8 cellular contexts compared by ENCODE assay signal in genomic region chr15:24954783-24955548, GRCh38. TPM values are rescaled to one million over a fixed set of nuclear protein-coding genes. Genes with fewer than 3 reads are reported as not detected.
DNase-seq lines count a peak whose midpoint lies in the region; ATAC-seq and TF ChIP-seq lines count a peak whose summit lies in the region.

Gene SNRPN (plus strand): TSS chr15:24954987. CDS start chr15:24974454, 19,467 bp downstream.
Gene SNURF (plus strand): TSS chr15:24954987. CDS start chr15:24955049, 62 bp downstream.

- H2BK120ac ChIP-seq in trophoblast cell (ENCODE audit: insufficient read depth, low read length, poor library complexity) = peak within 1 kb of the TSS; percentile 46

- TF ChIP-seq EP300 in tibial nerve (IDR thresholded peaks at IDR 0.05) = peak in 1 of 2 donors; percentile 85

- no peaks in the 10 kb centered on the region for H3K27me3 ChIP-seq in heart left ventricle
- H3K27me3 ChIP-seq in trophoblast cell (ENCODE audit: insufficient read depth, low read length) = no peaks in the 10 kb centered on the region
- H3K27me3 ChIP-seq in tibial nerve = no peaks in the 10 kb centered on the region

- ATAC-seq in GM18868 (IDR thresholded peaks at IDR 0.05; ENCODE audit: unreplicated experiment) = peak; percentile 54
- peak; percentile 74 for ATAC-seq in HG03565 (IDR thresholded peaks at IDR 0.05; ENCODE audit: unreplicated experiment)
- ATAC-seq in SK-N-SH treated with all-trans-retinoic acid at 6 μM for 48 hours = peak; percentile 77
- ATAC-seq in heart left ventricle = peak; percentile 60 to 79 (median 78)

- H3K18ac ChIP-seq in trophoblast cell (ENCODE audit: low read length) = peak within 1 kb of the TSS; percentile 3

- H3K27ac ChIP-seq in heart left ventricle = peak within 1 kb of the TSS; percentile 78 to 96 (median 89)
- H3K27ac ChIP-seq in trophoblast cell (ENCODE audit: low read depth, low read length) = peak within 1 kb of the TSS; percentile 85
- H3K27ac ChIP-seq in tibial nerve = peak within 1 kb of the TSS; percentile 70 to 96 (median 88)

- TF ChIP-seq CTCF in AG04449 (IDR thresholded peaks at IDR 0.05; ENCODE audit: insufficient read depth, low read length, missing control alignments) (no peak), heart left ventricle (IDR thresholded peaks at IDR 0.05) (no peak), tibial nerve (IDR thresholded peaks at IDR 0.05) (no peak)

- peak within 1 kb of the TSS; percentile 49 for H4K8ac ChIP-seq in trophoblast cell (ENCODE audit: low read depth, low read length)

- H4K91ac ChIP-seq in trophoblast cell (ENCODE audit: low read depth, low read length) = peak within 1 kb of the TSS; percentile 49

- no peak within 1 kb of the TSS for H2BK12ac ChIP-seq in trophoblast cell (ENCODE audit: low read length)

- peak within 1 kb of the TSS; percentile 63 for H3K4me2 ChIP-seq in trophoblast cell (ENCODE audit: low read length)

- peak within 1 kb of the TSS; percentile 34 for H2BK5ac ChIP-seq in trophoblast cell (ENCODE audit: low read depth, low read length, poor library complexity)

- no peak within 1 kb of the TSS for H2AFZ ChIP-seq in trophoblast cell (ENCODE audit: insufficient read depth, low read length, poor library complexity)

- H3K36me3 ChIP-seq in heart left ventricle (no peaks in the 10 kb centered on the region), trophoblast cell (ENCODE audit: control insufficient read depth in 1 of 2, insufficient read depth in 2 of 2, low read length in 2 of 2) (peaks cover 0 to 2% of the 10 kb centered on the region in 2 experiments), tibial nerve (no peaks in the 10 kb centered on the region)

- peak; percentile 17 for DNase-seq in AG04449 (ENCODE audit: low read depth, low spot score)
- DNase-seq in activated naive CD8-positive, alpha-beta T cell treated with anti-CD3 and anti-CD28 coated beads, Interleukin-2, amount 50 U/mL, for 16 hours (ENCODE audit: low read depth, low spot score) = peak; percentile 11
- peak; percentile 74 to 90 (median 87) for DNase-seq in heart left ventricle
- peak in 1 of 2 donors; percentile 12 for DNase-seq in trophoblast cell
- peak; percentile 41 to 43 for DNase-seq in tibial nerve (ENCODE audit: low spot score in 2 of 2)

- H3K4me1 ChIP-seq in heart left ventricle (peaks cover 0 to 5% (median 0%) of the 10 kb centered on the region in 12 donors), trophoblast cell (ENCODE audit: control insufficient read depth in 1 of 2, insufficient read depth in 2 of 2, low read length in 2 of 2) (peaks cover 0 to 3% of the 10 kb centered on the region in 2 experiments), tibial nerve (no peaks in the 10 kb centered on the region)

- WGBS in heart left ventricle, 4 donors = 46 to 55% (median 48%) methylated on average over 35 to 48 of the region's 48 CpGs
- 100% methylated on average over 3 of the region's 48 CpGs for WGBS in trophoblast cell (ENCODE audit: extremely low coverage, insufficient coverage, insufficient read length)
- 52 to 58% methylated on average over 45 to 48 of the region's 48 CpGs for WGBS in tibial nerve, 2 donors

- POLR2A ChIA-PET in AG04449 (lab: Yijun Ruan, JAX) = no interaction called here

- peaks cover 10% of the 10 kb centered on the region for H3K79me2 ChIP-seq in trophoblast cell (ENCODE audit: control insufficient read depth, insufficient read depth, low read length, poor library complexity)

- H3K9me3 ChIP-seq in heart left ventricle (peaks cover 0 to 9% (median 0%) of the 10 kb centered on the region in 12 donors), trophoblast cell (ENCODE audit: insufficient read depth, low read depth, low read length) (peaks cover 15% of the 10 kb centered on the region), tibial nerve (peaks cover 0 to 17% (median 0%) of the 10 kb centered on the region in 4 donors)

- H2AK5ac ChIP-seq in trophoblast cell (ENCODE audit: low read length) = no peak within 1 kb of the TSS

- peak within 1 kb of the TSS; percentile 76 for H3K4ac ChIP-seq in trophoblast cell (ENCODE audit: low read depth, low read length)

- H3K4me3 ChIP-seq in AG04449 (ENCODE audit: low read depth, low read length) = peak within 1 kb of the TSS; percentile 78
- peak within 1 kb of the TSS; percentile 34 to 97 (median 74) for H3K4me3 ChIP-seq in heart left ventricle
- H3K4me3 ChIP-seq in trophoblast cell (ENCODE audit: low read depth, low read length) = peak within 1 kb of the TSS; percentile 93
- H3K4me3 ChIP-seq in tibial nerve = peak within 1 kb of the TSS; percentile 55 to 78 (median 67)

- CTCF ChIA-PET in AG04449 (lab: Yijun Ruan, JAX) = no interaction called here

- peak within 1 kb of the TSS; percentile 72 for H3K14ac ChIP-seq in trophoblast cell (ENCODE audit: low read length)

- peak within 1 kb of the TSS; percentile 55 for H4K12ac ChIP-seq in trophoblast cell (ENCODE audit: low read depth, low read length)

- H3K23ac ChIP-seq in trophoblast cell (ENCODE audit: low read length) = no peak within 1 kb of the TSS

- intact Hi-C loops in heart left ventricle (cut with DNase I) = no loop called here

- peak within 1 kb of the TSS; percentile 94 for H3K9ac ChIP-seq in trophoblast cell (ENCODE audit: low read length)

- peak; percentile 12 to 74 for TF ChIP-seq POLR2A in heart left ventricle (IDR thresholded peaks at IDR 0.05)
- TF ChIP-seq POLR2A in tibial nerve (IDR thresholded peaks at IDR 0.05) = peak; percentile 18 to 61

- H3K79me1 ChIP-seq in trophoblast cell (ENCODE audit: low read length) = peaks cover 12% of the 10 kb centered on the region

TF ChIP-seq in SK-N-SH treated with all-trans-retinoic acid at 6 μM for 48 hours, 23 proteins besides CTCF, POLR2A, EP300 and RAD21 (continues in another document):
- TF ChIP-seq ZFP3 (CRISPR knock-in tag; IDR thresholded peaks at IDR 0.05) (no peak), ISL1 (CRISPR knock-in tag; IDR thresholded peaks at IDR 0.05) (no peak), CREB5 (CRISPR knock-in tag; IDR thresholded peaks at IDR 0.05; ENCODE audit: low read depth) (no peak), CSRNP3 (CRISPR knock-in tag; IDR thresholded peaks at IDR 0.05) (no peak), PATZ1 (CRISPR knock-in tag; IDR thresholded peaks at IDR 0.05; ENCODE audit: borderline replicate concordance) (no peak), ZC3H10 (CRISPR knock-in tag; IDR thresholded peaks at IDR 0.05) (no peak), BACH2 (CRISPR knock-in tag; IDR thresholded peaks at IDR 0.05; ENCODE audit: borderline replicate concordance) (no peak), ZNF565 (CRISPR knock-in tag; conservative IDR thresholded peaks at IDR 0.05; ENCODE audit: low read depth) (no peak), TOX (CRISPR knock-in tag; IDR thresholded peaks at IDR 0.05; ENCODE audit: borderline replicate concordance) (no peak)

RNA-seq across cellular contexts. Expression of gene SNRPN, which starts in this region (rescaled TPM):
- 100 to 1,000 TPM; 228 to 550 (median 422) TPM for total RNA-seq in heart left ventricle
- polyA plus RNA-seq in heart left ventricle = 100 to 1,000 TPM; 253 to 345 TPM
- 143 and 148 TPM in 2 replicates for polyA plus RNA-seq in trophoblast cell (2013)
- 100 to 1,000 TPM in 3 of 4 donors, 10 to 100 TPM in 1; 81.3 to 128 (median 124) TPM for total RNA-seq in tibial nerve

RNA-seq across cellular contexts. Expression of gene SNURF, which starts in this region (rescaled TPM):
- 10 to 100 TPM in 7 of 9 donors, 1 to 10 TPM in 2; 4.9 to 80.2 (median 48.0) TPM for total RNA-seq in heart left ventricle
- polyA plus RNA-seq in heart left ventricle = 10 to 100 TPM; 10.0 to 25.8 TPM
- 37.9 and 40.2 TPM in 2 replicates for polyA plus RNA-seq in trophoblast cell (2013)
- 1 to 10 TPM in 3 of 4 donors, not detected in 1; 2.1 to 8.1 (median 3.5) TPM for total RNA-seq in tibial nerve
